23 cellular contexts compared by ENCODE assay signal in the genomic region with DNA sequence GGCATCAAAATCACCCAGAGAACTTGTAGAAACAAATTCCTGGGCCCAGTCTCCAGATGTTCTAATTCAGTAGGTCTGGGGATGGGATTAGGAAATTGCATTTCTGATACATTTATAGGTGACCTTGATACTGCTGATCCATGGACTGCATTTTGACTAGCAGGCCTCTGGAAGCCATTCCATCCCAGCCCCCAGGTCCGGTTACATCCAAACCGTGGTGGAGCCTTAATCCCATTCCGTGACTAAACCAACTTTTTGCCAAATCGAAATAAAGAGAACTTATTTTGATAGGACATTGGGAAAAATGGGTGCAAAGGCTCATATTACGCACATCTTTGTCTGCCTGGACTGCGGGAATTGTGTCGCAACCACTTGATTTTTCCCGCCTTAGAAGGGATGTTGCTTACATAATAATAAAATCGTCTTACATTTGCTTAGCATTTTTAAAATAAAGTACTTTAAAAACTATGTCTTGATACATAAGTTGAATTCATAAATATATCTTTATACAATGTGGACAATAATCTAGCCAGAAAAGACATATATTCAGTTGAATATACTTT. TPM values are rescaled to one million over a fixed set of nuclear protein-coding genes. Genes with fewer than 3 reads are reported as not detected.
DNase-seq lines count a peak whose midpoint lies in the region; ATAC-seq and TF ChIP-seq lines count a peak whose summit lies in the region.
"Had no signal": no experiment of that assay in that cellular context is flagged by ENCODE, and none has a peak within 500 bp of the region (broad histone marks: within the 10 kb centered on the region; RNA-seq: fewer than 3 reads in every experiment).

No MANE protein-coding gene starts in this region.

- DNase-seq in right cardiac atrium (no peak), left ventricle myocardium superior (no peak), WERI-Rb-1 (no peak), mesenteric fat pad (ENCODE audit: low spot score) (peak; percentile 16)
- DNase-seq: 8988T; ACHN; AML-193; BE2C; CD4-positive, alpha-beta T cell; CD8-positive, alpha-beta memory T cell; DMS 273 treated with DMSO at 0.1 percent for 48 hours; DMS79; EL; GDM1; HFFc6 had no signal

- no peak overlapping the region for H3K4me3 ChIP-seq in right cardiac atrium (ENCODE audit: low read length)
- no peak overlapping the region for H3K4me3 ChIP-seq in WERI-Rb-1 (ENCODE audit: low read depth, low read length)
- H3K4me3 ChIP-seq: A549; BLaER1 treated with 17β-estradiol and CSF1 and Interleukin-3, amounts not matched to agents 10 nM and 100 nM; GM12878; GM23338; HAP-1 had no signal

- no peak for TF ChIP-seq CTCF in WERI-Rb-1 (IDR thresholded peaks at IDR 0.05; ENCODE audit: low read depth, low read length)

- ATAC-seq in right cardiac atrium, result no peak
- no peak for ATAC-seq in left ventricle myocardium superior
- no peak for ATAC-seq in HG02623 (IDR thresholded peaks at IDR 0.05; ENCODE audit: unreplicated experiment)
- no peak for ATAC-seq in GM21786 (IDR thresholded peaks at IDR 0.05; ENCODE audit: unreplicated experiment)
- ATAC-seq: A549, GM12878, GM23338 had no signal

- H3K27me3 ChIP-seq in right cardiac atrium (ENCODE audit: control insufficient read depth, insufficient read depth) (no peaks in the 10 kb centered on the region), WERI-Rb-1 (ENCODE audit: insufficient read depth, low read depth, severe bottlenecking) (no peaks in the 10 kb centered on the region)

- intact Hi-C loops in right cardiac atrium (cut with DNase I) (no loop called here), left ventricle myocardium superior (cut with micrococcal nuclease) (no loop called here)

- no peaks in the 10 kb centered on the region for H3K9me3 ChIP-seq in right cardiac atrium (ENCODE audit: control insufficient read depth, low read length)
- peaks cover 3% of the 10 kb centered on the region for H3K9me3 ChIP-seq in WERI-Rb-1 (ENCODE audit: severe bottlenecking)
- H3K9me3 ChIP-seq: A549; BE2C; BLaER1 treated with 17β-estradiol and CSF1 and Interleukin-3, amounts not matched to agents 10 nM and 100 nM; HAP-1 had no signal

- WGBS in right cardiac atrium, result 91% methylated on average over 9 of the region's 9 CpGs

- H3K36me3 ChIP-seq in WERI-Rb-1, result no peaks in the 10 kb centered on the region
- H3K36me3 ChIP-seq: BE2C; BLaER1 treated with 17β-estradiol and CSF1 and Interleukin-3, amounts not matched to agents 10 nM and 100 nM; HAP-1 had no signal

- H3K4me1 ChIP-seq in right cardiac atrium (ENCODE audit: control insufficient read depth, insufficient read depth, low read length), result peaks cover 13% of the 10 kb centered on the region
- H3K4me1 ChIP-seq: A549, BE2C, HAP-1 had no signal

- H3K27ac ChIP-seq in right cardiac atrium (ENCODE audit: low read length) (peak overlapping the region; percentile 27), WERI-Rb-1 (0 out of 2 replicates have a peak overlapping the region, but pooled peaks have one; percentile 0)
- H3K27ac ChIP-seq: A549; BLaER1 treated with 17β-estradiol and CSF1 and Interleukin-3, amounts not matched to agents 10 nM and 100 nM had no signal

RNA-seq across cellular contexts. Expression of a gene that starts 5.8 kb away (rescaled TPM):
- total RNA-seq in right cardiac atrium (100 to 1,000 TPM; 119 to 171 (median 134) TPM), left ventricle myocardium superior (2.2 TPM), mesenteric fat pad (0.13 TPM)
- 77.6 TPM for polyA plus RNA-seq in right cardiac atrium
- total RNA-seq: CD4-positive, alpha-beta T cell; CD8-positive, alpha-beta memory T cell; HFFc6 had no signal
- polyA plus RNA-seq: A549; CD14-positive monocyte; CD8-positive, alpha-beta memory T cell had no signal

Comparison
In these comparisons a context has a peak if more than half of its experiments do, and no peak if none do; other contexts are left out.
1. RNA of a gene that starts 5.8 kb away (total RNA-seq): 119 to 171 TPM in right cardiac atrium; 2.2 TPM in left ventricle myocardium superior (single experiment) and 0.13 TPM in mesenteric fat pad (single experiment); every median in the first group is over 10 times any median in the second.